In the genomic region with DNA sequence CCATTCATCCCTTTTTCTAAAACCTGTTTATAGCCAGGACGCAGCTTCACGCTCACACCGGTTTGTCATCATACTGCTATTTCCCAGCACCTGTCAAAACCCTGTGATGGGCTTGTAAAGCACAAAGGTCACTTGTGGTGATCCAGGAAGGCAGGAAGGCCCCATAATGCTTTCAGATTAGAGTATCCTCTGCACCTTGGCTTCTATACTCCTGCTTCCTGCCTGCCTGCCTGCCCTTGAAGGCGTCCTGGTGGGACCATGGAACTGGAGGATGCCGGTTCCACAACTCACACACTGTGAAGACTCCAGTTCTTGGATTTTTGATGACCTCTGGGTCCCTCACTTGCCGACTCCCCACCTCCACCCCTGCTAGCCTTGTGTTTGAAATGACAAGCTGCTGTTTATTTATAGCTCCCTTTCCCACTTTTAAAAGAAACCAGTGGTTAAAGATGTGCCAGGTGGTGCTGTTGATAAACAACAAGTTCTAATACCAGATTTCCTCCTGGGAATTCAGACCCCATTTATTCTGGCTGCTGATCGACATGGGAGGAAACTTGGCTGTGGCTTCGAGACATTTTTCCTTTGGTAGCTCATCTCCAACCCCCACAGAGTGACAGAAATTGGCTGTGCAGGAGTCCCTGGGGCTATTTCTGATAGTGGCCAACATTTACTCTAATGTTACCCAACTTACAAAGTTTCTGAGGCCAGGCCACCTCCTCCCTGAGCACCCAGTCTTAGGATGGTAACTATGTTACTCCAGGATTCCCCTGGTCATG, we compare ENCODE assay signal across 15 cellular contexts.
DNase-seq lines count a peak whose midpoint lies in the region; ATAC-seq and TF ChIP-seq lines count a peak whose summit lies in the region.
"Had no signal": no experiment of that assay in that cellular context is flagged by ENCODE, and none has a peak within 500 bp of the region (broad histone marks: within the 10 kb centered on the region; RNA-seq: fewer than 3 reads in every experiment).

No MANE protein-coding gene starts in this region.

- TF ChIP-seq CTCF in Loucy (conservative IDR thresholded peaks at IDR 0.05; ENCODE audit: low read length) = no peak
- no peak for TF ChIP-seq CTCF in endothelial cell (IDR thresholded peaks at IDR 0.05; ENCODE audit: unreplicated experiment)

- H4K20me1 ChIP-seq in Loucy (ENCODE audit: insufficient read depth, low read length, poor library complexity, severe bottlenecking) = no peaks in the 10 kb centered on the region

- H3K27me3 Mint-ChIP-seq in endothelial cell (ENCODE audit: unreplicated experiment) = peaks cover 2% of the 10 kb centered on the region
- H3K27me3 Mint-ChIP-seq: IgD-negative memory B cell had no signal

- no peak overlapping the region for H3K9ac ChIP-seq in Loucy (ENCODE audit: low read depth, low read length, poor library complexity, severe bottlenecking)

- no peaks in the 10 kb centered on the region for H3F3A ChIP-seq in Loucy (ENCODE audit: low read depth)

- H3K79me2 ChIP-seq in Loucy (ENCODE audit: insufficient read depth, low read length) = no peaks in the 10 kb centered on the region

- H3K36me3 ChIP-seq in Loucy (ENCODE audit: insufficient read depth, low read length) = no peaks in the 10 kb centered on the region
- H3K36me3 ChIP-seq: BE2C, esophagus muscularis mucosa, thoracic aorta had no signal

- H3K4me2 ChIP-seq in Loucy (ENCODE audit: low read depth, low read length, poor library complexity, severe bottlenecking) = peak overlapping the region; percentile 3

- H3K4me3 Mint-ChIP-seq in endothelial cell (ENCODE audit: unreplicated experiment) = no peak overlapping the region
- H3K4me3 Mint-ChIP-seq: IgD-negative memory B cell had no signal

- no peak for ATAC-seq in HG03175 (IDR thresholded peaks at IDR 0.05; ENCODE audit: unreplicated experiment)
- no peak for ATAC-seq in activated naive CD4-positive, alpha-beta T cell treated with anti-CD3 and anti-CD28 coated beads, Interleukin-2, amount 50 U/mL, for 72 hours

- peaks cover 54% of the 10 kb centered on the region for H3K4me1 ChIP-seq in Loucy (ENCODE audit: insufficient read depth, low read length, poor library complexity, severe bottlenecking)
- H3K4me1 ChIP-seq: BE2C had no signal

- H3K4me1 Mint-ChIP-seq in endothelial cell (ENCODE audit: unreplicated experiment) = peaks cover 35% of the 10 kb centered on the region

- H3K9me3 ChIP-seq in Loucy (ENCODE audit: insufficient read depth, low read depth, low read length) = no peaks in the 10 kb centered on the region
- H3K9me3 ChIP-seq: BE2C, esophagus muscularis mucosa, thoracic aorta had no signal

- peak overlapping the region; percentile 16; the same call in 1 of the 2 replicates for H2AFZ ChIP-seq in Loucy (ENCODE audit: low read length)

- H3K27ac Mint-ChIP-seq in endothelial cell (ENCODE audit: unreplicated experiment) = no peak overlapping the region
- H3K27ac Mint-ChIP-seq in activated naive CD4-positive, alpha-beta T cell treated with anti-CD3 and anti-CD28 coated beads, Interleukin-2, amount 50 U/mL, for 72 hours = no peak overlapping the region
- H3K27ac Mint-ChIP-seq: IgD-negative memory B cell had no signal

- no peaks in the 10 kb centered on the region for H3K9me2 ChIP-seq in Loucy (replicated peaks; ENCODE audit: low read depth, low read length)

- H3K36me3 Mint-ChIP-seq in endothelial cell (ENCODE audit: low read depth, unreplicated experiment) = no peaks in the 10 kb centered on the region
- H3K36me3 Mint-ChIP-seq in activated naive CD4-positive, alpha-beta T cell treated with anti-CD3 and anti-CD28 coated beads, Interleukin-2, amount 50 U/mL, for 72 hours = no peaks in the 10 kb centered on the region
- H3K36me3 Mint-ChIP-seq: IgD-negative memory B cell had no signal

- H3K9me3 Mint-ChIP-seq in endothelial cell (ENCODE audit: unreplicated experiment) = no peaks in the 10 kb centered on the region
- no peaks in the 10 kb centered on the region for H3K9me3 Mint-ChIP-seq in activated naive CD4-positive, alpha-beta T cell treated with anti-CD3 and anti-CD28 coated beads, Interleukin-2, amount 50 U/mL, for 72 hours
- H3K9me3 Mint-ChIP-seq: IgD-negative memory B cell had no signal

- H3K27me3 ChIP-seq in Loucy (ENCODE audit: insufficient read depth, low read length, poor library complexity, severe bottlenecking) = no peaks in the 10 kb centered on the region
- H3K27me3 ChIP-seq: BE2C, esophagus muscularis mucosa had no signal

- H3K4me3 ChIP-seq in Loucy (ENCODE audit: low read length, poor library complexity, severe bottlenecking) = no peak overlapping the region
- H3K4me3 ChIP-seq: esophagus muscularis mucosa, skin epidermis, thoracic aorta had no signal

- DNase-seq in DMS53 (lab: John Stamatoyannopoulos, UW) (peak; percentile 85), endothelial cell (ENCODE audit: low spot score) (peak; percentile 44), putamen (ENCODE audit: low spot score) (peak; percentile 2), SIG-M5 treated with dmso at 0.1 percent for 504 hours (lab: John Stamatoyannopoulos, UW; ENCODE audit: unreplicated experiment) (no peak)
- DNase-seq in activated naive CD4-positive, alpha-beta T cell treated with anti-CD3 and anti-CD28 coated beads, Interleukin-2, amount 50 U/mL, for 72 hours (ENCODE audit: low spot score in 2 of 2) = no peak
- DNase-seq: activated gamma-delta T cell, BE2C, glutamatergic neuron, NCI-H1092 had no signal

Comparison
In these comparisons a context has a peak if more than half of its experiments do, and no peak if none do; other contexts are left out.
1. DNase-seq: peak in DMS53 (single experiment), endothelial cell (single experiment) and putamen (single experiment); none in SIG-M5 treated with dmso at 0.1 percent for 504 hours (single experiment) and activated naive CD4-positive, alpha-beta T cell treated with anti-CD3 and anti-CD28 coated beads, Interleukin-2, amount 50 U/mL, for 72 hours (0 of 2).